Comparison of ENCODE assay signal across 8 cellular contexts in the genomic region with DNA sequence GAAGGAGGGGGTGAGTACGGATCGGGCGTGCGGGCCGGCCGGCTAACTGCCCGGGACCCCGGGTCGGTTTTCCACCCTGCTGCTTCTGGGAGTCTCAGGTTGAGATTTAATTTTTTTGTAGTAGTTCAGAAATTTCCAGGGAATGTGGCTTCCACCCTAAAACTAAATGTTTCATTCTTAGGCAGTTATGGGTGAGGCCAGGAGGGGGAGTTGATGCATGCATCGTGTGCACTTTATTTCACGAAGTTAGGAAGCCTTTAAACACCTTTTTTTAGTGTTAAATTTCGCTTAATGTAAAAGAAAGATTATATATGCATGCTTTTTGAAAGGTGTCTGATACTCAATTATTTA. TPM values are rescaled to one million over a fixed set of nuclear protein-coding genes. Genes with fewer than 3 reads are reported as not detected.
DNase-seq lines count a peak whose midpoint lies in the region; ATAC-seq and TF ChIP-seq lines count a peak whose summit lies in the region.

No MANE protein-coding gene starts in this region.

- no peaks in the 10 kb centered on the region for H3K27me3 Mint-ChIP-seq in T-cell

- CTCF ChIA-PET in T-cell (lab: Charles Lee) = interaction anchor here in 1 of 2 donors (0.6 kb wide), 2 partner anchors 10 to 83 kb away, joined by 3 read pairs; no protein-coding TSS in a partner anchor

- no peaks in the 10 kb centered on the region for H3K4me1 ChIP-seq in foreskin keratinocyte
- peaks cover 8% of the 10 kb centered on the region for H3K4me1 ChIP-seq in smooth muscle cell (ENCODE audit: low read depth)

- H3K36me3 Mint-ChIP-seq in T-cell = peaks cover 22% of the 10 kb centered on the region

- H3K4me3 ChIP-seq in smooth muscle cell = peak overlapping the region; percentile 100

- TF ChIP-seq CTCF in GM13976 (IDR thresholded peaks at IDR 0.05; ENCODE audit: borderline replicate concordance, control extremely low read depth, extremely low read depth, insufficient read depth, missing control alignments) (peak; percentile 35), foreskin keratinocyte (conservative IDR thresholded peaks at IDR 0.05) (peak; percentile 67), smooth muscle cell (IDR thresholded peaks at IDR 0.05; ENCODE audit: borderline replicate concordance, insufficient read depth, poor library complexity, severe bottlenecking) (peak; percentile 43)

- H3K36me3 ChIP-seq in smooth muscle cell (ENCODE audit: low read depth) = peaks cover 14% of the 10 kb centered on the region

- H3K27ac ChIP-seq in foreskin keratinocyte (peak overlapping the region; percentile 54), smooth muscle cell (ENCODE audit: low read depth) (peak overlapping the region; percentile 97)

- POLR2A ChIA-PET in T-cell (lab: Charles Lee) = no interaction called here

- H2AFZ ChIP-seq in smooth muscle cell (ENCODE audit: low read depth) = no peak overlapping the region

- in situ Hi-C loops in GM13976 (cut with MboI; ENCODE audit: low sequenced_read_pairs, unreplicated experiment) = no loop called here

- no peaks in the 10 kb centered on the region for H3K9me3 ChIP-seq in smooth muscle cell (replicated peaks; ENCODE audit: low read depth)

- H4K20me1 ChIP-seq in smooth muscle cell (ENCODE audit: low read depth) = peaks cover 57% of the 10 kb centered on the region

- H3K27me3 ChIP-seq in foreskin keratinocyte = no peaks in the 10 kb centered on the region
- H3K27me3 ChIP-seq in smooth muscle cell (ENCODE audit: low read depth) = no peaks in the 10 kb centered on the region

- peak overlapping the region; percentile 87 to 89 for H3K27ac Mint-ChIP-seq in T-cell

- peak overlapping the region; percentile 86 to 91 (median 88) for H3K4me3 Mint-ChIP-seq in T-cell

- no peaks in the 10 kb centered on the region for H3K9me3 Mint-ChIP-seq in T-cell

- WGBS in smooth muscle cell (ENCODE audit: low lambda C conversion rate) = under 1% methylated on average over 12 of the region's 12 CpGs

- peaks cover 56 to 64% (median 59%) of the 10 kb centered on the region in 3 donors for H3K4me1 Mint-ChIP-seq in T-cell

- no peak for ATAC-seq in T-cell (replicated peaks in 1 of 4)
- ATAC-seq in foreskin keratinocyte = no peak
- no peak for ATAC-seq in HG02973 (IDR thresholded peaks at IDR 0.05; ENCODE audit: unreplicated experiment)
- no peak for ATAC-seq in GM21381 (IDR thresholded peaks at IDR 0.05; ENCODE audit: unreplicated experiment)

- peaks cover 8% of the 10 kb centered on the region for H3F3A ChIP-seq in smooth muscle cell (ENCODE audit: low read depth)

- peaks cover 45% of the 10 kb centered on the region for H3K79me2 ChIP-seq in smooth muscle cell (ENCODE audit: low read depth)

- DNase-seq in GM13976 (ENCODE audit: low spot score) = no peak
- DNase-seq in T-cell = peak in 1 of 34 experiments; percentile 24
- no peak for DNase-seq in foreskin keratinocyte
- no peak for DNase-seq in smooth muscle cell (lab: John Stamatoyannopoulos, UW; ENCODE audit: unreplicated experiment)
- no peak for DNase-seq in NCI-H526 (lab: John Stamatoyannopoulos, UW)
- no peak for DNase-seq in NCI-H1930 (lab: John Stamatoyannopoulos, UW)

- H3K4me2 ChIP-seq in smooth muscle cell = peak overlapping the region; percentile 85

- H3K9ac ChIP-seq in smooth muscle cell (ENCODE audit: low read depth) = peak overlapping the region; percentile 98

RNA-seq across cellular contexts. Expression of a gene that starts 0.9 kb away (rescaled TPM):
- total RNA-seq in T-cell (100 to 1,000 TPM; 108 to 159 (median 147) TPM), foreskin keratinocyte (43.0 and 44.9 TPM in 2 replicates), smooth muscle cell (38.2 and 48.0 TPM in 2 replicates)
- polyA plus RNA-seq in foreskin keratinocyte (52.9 and 58.9 TPM in 2 replicates), smooth muscle cell (61.4 and 68.6 TPM in 2 replicates)

RNA-seq across cellular contexts. Expression of a gene that starts 8.3 kb away (rescaled TPM):
- total RNA-seq in T-cell = 10 to 100 TPM; 31.6 to 48.7 (median 47.7) TPM
- total RNA-seq in foreskin keratinocyte = 0.17 and 0.28 TPM in 2 replicates
- 0.16 and 0.28 TPM in 2 replicates for polyA plus RNA-seq in foreskin keratinocyte
- total RNA-seq in smooth muscle cell = 1.5 TPM in 1 of 2 replicates, not detected in the other
- 0.54 and 0.83 TPM in 2 replicates for polyA plus RNA-seq in smooth muscle cell

RNA-seq across cellular contexts. Expression of a gene that starts 15.9 kb away (rescaled TPM):
- 100 to 1,000 TPM in 3 of 5 donors, 10 to 100 TPM in 2; 78.4 to 151 (median 139) TPM for total RNA-seq in T-cell
- 72.6 and 77.1 TPM in 2 replicates for total RNA-seq in foreskin keratinocyte
- 82.3 and 83.5 TPM in 2 replicates for polyA plus RNA-seq in foreskin keratinocyte
- 9.2 and 12.9 TPM in 2 replicates for total RNA-seq in smooth muscle cell
- 26.2 and 34.9 TPM in 2 replicates for polyA plus RNA-seq in smooth muscle cell

RNA-seq across cellular contexts. Expression of a gene that starts 51.7 kb away (rescaled TPM):
- 10 to 100 TPM in 3 of 5 donors, 1 to 10 TPM in 2; 7.7 to 18.4 (median 15.5) TPM for total RNA-seq in T-cell
- total RNA-seq in foreskin keratinocyte = 9.2 and 10.8 TPM in 2 replicates
- polyA plus RNA-seq in foreskin keratinocyte = 16.7 and 18.5 TPM in 2 replicates
- total RNA-seq in smooth muscle cell = 6.5 and 7.3 TPM in 2 replicates
- polyA plus RNA-seq in smooth muscle cell = 11.5 and 12.3 TPM in 2 replicates

Comparison
In these comparisons a context has a peak if more than half of its experiments do, and no peak if none do; other contexts are left out.
1. RNA of a gene that starts 8.3 kb away (total RNA-seq): 31.6 to 48.7 TPM in T-cell; 0.17 to 0.28 TPM in foreskin keratinocyte and 1.5 TPM in smooth muscle cell; every median in the first group is over 10 times any median in the second.
2. Peak in every context shown above with its lines, with median percentiles within 50 percentile points of each other: CTCF ChIP-seq.